Comparison of ENCODE assay signal across 8 cellular contexts in the genomic region with DNA sequence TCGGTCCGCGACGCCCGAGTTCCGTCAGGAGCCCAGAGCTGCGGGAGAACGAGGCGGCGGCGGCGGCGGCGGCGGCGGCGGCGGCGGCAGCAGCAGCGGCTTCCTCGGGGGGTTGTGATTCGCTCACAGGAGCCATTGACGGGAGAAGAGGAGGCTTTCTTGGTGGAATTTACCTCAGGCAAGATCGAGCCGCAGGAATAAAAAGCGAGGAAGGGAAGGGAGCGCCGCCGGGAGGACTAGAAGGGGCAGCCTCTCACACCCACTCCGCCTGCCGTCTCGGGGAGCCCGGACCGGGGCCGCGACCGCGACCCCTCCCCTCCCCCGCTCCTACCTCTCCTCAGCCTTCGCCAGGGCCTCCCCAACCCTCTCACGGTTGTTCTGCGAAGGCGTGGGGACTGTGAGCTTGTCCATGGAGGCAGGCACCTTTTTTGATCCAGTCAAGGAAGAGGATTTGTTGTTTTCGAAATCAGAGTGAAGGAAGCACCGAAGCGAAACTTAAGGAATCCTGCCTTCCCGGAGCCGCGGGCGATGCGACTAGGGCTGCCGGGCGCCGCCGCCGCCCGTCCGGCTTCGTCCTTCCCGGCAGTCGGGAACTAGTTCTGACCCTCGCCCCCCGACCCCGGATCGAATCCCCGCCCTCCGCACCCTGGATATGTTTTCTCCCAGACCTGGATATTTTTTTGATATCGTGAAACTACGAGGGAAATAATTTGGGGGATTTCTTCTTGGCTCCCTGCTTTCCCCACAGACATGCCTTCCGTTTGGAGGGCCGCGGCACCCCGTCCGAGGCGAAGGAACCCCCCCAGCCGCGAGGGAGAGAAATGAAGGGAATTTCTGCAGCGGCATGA. TPM values are rescaled to one million over a fixed set of nuclear protein-coding genes. Genes with fewer than 3 reads are reported as not detected.
DNase-seq lines count a peak whose midpoint lies in the region; ATAC-seq and TF ChIP-seq lines count a peak whose summit lies in the region.

No MANE protein-coding gene starts in this region.

- H3K27ac ChIP-seq in colonic mucosa (peak overlapping the region; percentile 99), left lung (peak overlapping the region; percentile 95 to 98)

- H3K4me3 ChIP-seq in colonic mucosa (peak overlapping the region; percentile 77), left lung (peak overlapping the region; percentile 70 to 84)

- H3K4me1 ChIP-seq in colonic mucosa (no peaks in the 10 kb centered on the region), left lung (peaks cover 5 to 45% of the 10 kb centered on the region in 2 donors)

- TF ChIP-seq CTCF in colonic mucosa (IDR thresholded peaks at IDR 0.05) (no peak), left lung (IDR thresholded peaks at IDR 0.05) (no peak)

- intact Hi-C loops in colonic mucosa (cut with DNase I), result no loop called here
- intact Hi-C loops in left lung (cut with DNase I), result no loop called here

- H3K9me3 ChIP-seq in colonic mucosa (no peaks in the 10 kb centered on the region), left lung (no peaks in the 10 kb centered on the region)

- H3K27me3 ChIP-seq in colonic mucosa (no peaks in the 10 kb centered on the region), left lung (peaks cover 0 to 9% of the 10 kb centered on the region in 2 donors)

- ATAC-seq in GM21619 (IDR thresholded peaks at IDR 0.05; ENCODE audit: unreplicated experiment) (peak; percentile 20), left lung (peak; percentile 50), GM21737 (IDR thresholded peaks at IDR 0.05; ENCODE audit: unreplicated experiment) (no peak)

- in situ Hi-C loops in KBM-7 (cut with MboI; ENCODE audit: low pct_unique_long_range_greater_than_20kb, low sequenced_read_pairs), result no loop called here

- peak overlapping the region; percentile 92 to 97 for H3K9ac ChIP-seq in colonic mucosa (ENCODE audit: low read depth in 2 of 2, low read length in 2 of 2)

- H3K36me3 ChIP-seq in colonic mucosa (no peaks in the 10 kb centered on the region), left lung (no peaks in the 10 kb centered on the region)

- DNase-seq in DMS79 (lab: John Stamatoyannopoulos, UW), result peak; percentile 40
- peak; percentile 69 for DNase-seq in KBM-7
- DNase-seq in activated CD4-positive, alpha-beta T cell treated with anti-CD3 and anti-CD28 coated beads for 1 hour, result peak; percentile 18
- DNase-seq in colonic mucosa, result peak; percentile 61
- peak; percentile 60 to 86 for DNase-seq in left lung
- peak; percentile 28 to 32 for DNase-seq in stimulated activated CD4-positive, alpha-beta T cell treated with anti-CD3 and anti-CD28 coated beads, Interleukin-2, amount 100 ng/mL, for 48 hours

RNA-seq across cellular contexts. Expression of a gene that starts 0.6 kb away (rescaled TPM):
- total RNA-seq in colonic mucosa (10 to 100 TPM; 23.0 to 44.7 TPM), left lung (10 to 100 TPM; 88.7 to 99.7 TPM)

Comparison
In these comparisons a context has a peak if more than half of its experiments do, and no peak if none do; other contexts are left out.
1. DNase-seq: peak in every context shown above with its lines; median percentile 73 in left lung; 69 in KBM-7; 61 in colonic mucosa; 40 in DMS79; 30 in stimulated activated CD4-positive, alpha-beta T cell treated with anti-CD3 and anti-CD28 coated beads, Interleukin-2, amount 100 ng/mL, for 48 hours; 18 in activated CD4-positive, alpha-beta T cell treated with anti-CD3 and anti-CD28 coated beads for 1 hour.